20 cellular contexts compared by ENCODE assay signal in genomic region chr5:122699226-122699625, GRCh38.
A peak's percentile ranks its signal among the peaks of the same experiment; 100 is the strongest.
DNase-seq lines count a peak whose midpoint lies in the region; ATAC-seq and TF ChIP-seq lines count a peak whose summit lies in the region.
"Had no signal": no experiment of that assay in that cellular context is flagged by ENCODE, and none has a peak within 500 bp of the region (broad histone marks: within the 10 kb centered on the region; RNA-seq: fewer than 3 reads in every experiment).

No MANE protein-coding gene starts in this region.

- H3K4me3 Mint-ChIP-seq in stimulated activated memory B cell treated with anti-CD40 and anti-IgM and Interleukin-4, amounts not matched to agents 10 μg/mL and 1 μg/mL and 100 μg/mL, for 72 hours = no peak overlapping the region
- H3K4me3 Mint-ChIP-seq: CD4-positive, CD25-positive, alpha-beta regulatory T cell had no signal

- H3K36me3 ChIP-seq in GM23248 (ENCODE audit: low read depth) = no peaks in the 10 kb centered on the region
- no peaks in the 10 kb centered on the region for H3K36me3 ChIP-seq in SK-N-SH (replicated peaks in 1 of 2; ENCODE audit: control insufficient read depth in 1 of 2, insufficient read depth in 2 of 2, low read length in 1 of 2)

- H4K20me1 ChIP-seq in GM23248 (ENCODE audit: insufficient read depth) (no peaks in the 10 kb centered on the region), SK-N-SH (ENCODE audit: insufficient read depth) (no peaks in the 10 kb centered on the region)

- H3K4me2 ChIP-seq in GM23248 (ENCODE audit: unreplicated experiment) (no peak overlapping the region), SK-N-SH (no peak overlapping the region)
- H3K4me2 ChIP-seq: A549 had no signal

- H3K27ac ChIP-seq in GM23248 (no peak overlapping the region), SK-N-SH (ENCODE audit: low read depth in 2 of 2, low read length in 1 of 2) (no peak overlapping the region)
- H3K27ac ChIP-seq: A549 had no signal

- TF ChIP-seq EP300 in SK-N-SH (IDR thresholded peaks at IDR 0.05; ENCODE audit: borderline replicate concordance in 1 of 2, low read depth in 1 of 2, low read length in 1 of 2) = no peak

- no peaks in the 10 kb centered on the region for H3K9me2 ChIP-seq in GM23248 (ENCODE audit: insufficient read depth)
- no peaks in the 10 kb centered on the region for H3K9me2 ChIP-seq in SK-N-SH

- no peaks in the 10 kb centered on the region for H3K27me3 Mint-ChIP-seq in stimulated activated memory B cell treated with anti-CD40 and anti-IgM and Interleukin-4, amounts not matched to agents 10 μg/mL and 1 μg/mL and 100 μg/mL, for 72 hours

- 59 to 67% methylated on average over 3 of the region's 3 CpGs for WGBS in GM23248 (ENCODE audit: low coverage in 1 of 2, low lambda C conversion rate in 2 of 2, missing lambda C conversion rate in 2 of 2), 2 experiments
- 59% methylated on average over 3 of the region's 3 CpGs for WGBS in SK-N-SH (ENCODE audit: low lambda C conversion rate)

- DNase-seq in GM23248 (peak; percentile 26), SK-N-SH (no peak), fibroblast of mammary gland (ENCODE audit: low read depth) (peak; percentile 33), T1000 (lab: John Stamatoyannopoulos, UW) (no peak)
- DNase-seq: CD4-positive, CD25-positive, alpha-beta regulatory T cell; DMS79; GOT3; KG1; NCI-H1105 treated with DMSO at 0.1 percent for 48 hours; NCI-H2029 treated with DMSO at 0.1 percent for 48 hours; NCI-H226; NCI-H510A treated with DMSO at 0.1 percent for 48 hours; NCI-H82; OCI-M1 had no signal

- H3K9me3 ChIP-seq in GM23248 (ENCODE audit: low read depth) = no peaks in the 10 kb centered on the region
- no peaks in the 10 kb centered on the region for H3K9me3 ChIP-seq in SK-N-SH
- H3K9me3 ChIP-seq: A549 had no signal

- H3K4me1 ChIP-seq in GM23248 (ENCODE audit: insufficient read depth) (no peaks in the 10 kb centered on the region), SK-N-SH (ENCODE audit: control insufficient read depth in 1 of 2, insufficient read depth in 2 of 2, low read depth in 1 of 2, low read length in 1 of 2) (no peaks in the 10 kb centered on the region; a peak in 1 of 4 replicates)
- H3K4me1 ChIP-seq: A549 had no signal

- no peak for TF ChIP-seq CTCF in SK-N-SH (IDR thresholded peaks at IDR 0.05)
- no peak for TF ChIP-seq CTCF in fibroblast of mammary gland (conservative IDR thresholded peaks at IDR 0.05; ENCODE audit: control insufficient read depth, insufficient read depth, low read depth, low read length)

- POLR2A ChIA-PET in SK-N-SH (lab: Yijun Ruan, JAX) = no interaction called here

- peak overlapping the region; percentile 91 for H3K27ac Mint-ChIP-seq in stimulated activated memory B cell treated with anti-CD40 and anti-IgM and Interleukin-4, amounts not matched to agents 10 μg/mL and 1 μg/mL and 100 μg/mL, for 72 hours
- H3K27ac Mint-ChIP-seq: CD4-positive, CD25-positive, alpha-beta regulatory T cell had no signal

- no peaks in the 10 kb centered on the region for H3K27me3 ChIP-seq in GM23248 (replicated peaks; ENCODE audit: insufficient read depth)
- no peaks in the 10 kb centered on the region for H3K27me3 ChIP-seq in SK-N-SH (ENCODE audit: insufficient read depth)

- TF ChIP-seq RAD21 in SK-N-SH (IDR thresholded peaks at IDR 0.05; ENCODE audit: low read length) = no peak

- no peaks in the 10 kb centered on the region for H3K79me2 ChIP-seq in GM23248 (ENCODE audit: insufficient read depth)
- H3K79me2 ChIP-seq in SK-N-SH (ENCODE audit: insufficient read depth) = no peaks in the 10 kb centered on the region

- peaks cover 67% of the 10 kb centered on the region for H3K4me1 Mint-ChIP-seq in stimulated activated memory B cell treated with anti-CD40 and anti-IgM and Interleukin-4, amounts not matched to agents 10 μg/mL and 1 μg/mL and 100 μg/mL, for 72 hours
- H3K4me1 Mint-ChIP-seq: CD4-positive, CD25-positive, alpha-beta regulatory T cell had no signal

- no peak overlapping the region for H2AFZ ChIP-seq in GM23248
- peak overlapping the region; percentile 12; the same call in 1 of the 2 replicates for H2AFZ ChIP-seq in SK-N-SH (ENCODE audit: low read depth)

- in situ Hi-C loops in GM23248 (cut with MboI) = no loop called here

- H3K9ac ChIP-seq in GM23248 = no peak overlapping the region
- H3K9ac ChIP-seq in SK-N-SH = no peak overlapping the region

- ATAC-seq in stimulated activated memory B cell treated with anti-CD40 and anti-IgM and Interleukin-4, amounts not matched to agents 10 μg/mL and 1 μg/mL and 100 μg/mL, for 72 hours = no peak
- no peak for ATAC-seq in activated CD4-positive, CD25-positive, alpha-beta regulatory T cell treated with anti-CD3 and anti-CD28 coated beads, Interleukin-2, amount 50 U/mL, for 24 hours
- ATAC-seq in HG02678 (IDR thresholded peaks at IDR 0.05; ENCODE audit: unreplicated experiment) = no peak
- no peak for ATAC-seq in HG02623 (IDR thresholded peaks at IDR 0.05; ENCODE audit: unreplicated experiment)
- ATAC-seq: A549, Right ventricle myocardium inferior had no signal

- H3K4me3 ChIP-seq in GM23248 = no peak overlapping the region
- no peak overlapping the region for H3K4me3 ChIP-seq in SK-N-SH (ENCODE audit: low read depth in 2 of 2, low read length in 1 of 2)
- H3K4me3 ChIP-seq in fibroblast of mammary gland (ENCODE audit: control insufficient read depth, low read depth, low read length) = no peak overlapping the region
- H3K4me3 ChIP-seq: A549 had no signal

- no peaks in the 10 kb centered on the region for H3F3A ChIP-seq in GM23248 (ENCODE audit: insufficient read depth)
- H3F3A ChIP-seq in SK-N-SH (replicated peaks; ENCODE audit: insufficient read depth) = peaks cover 3% of the 10 kb centered on the region

- no peaks in the 10 kb centered on the region for H3K36me3 Mint-ChIP-seq in stimulated activated memory B cell treated with anti-CD40 and anti-IgM and Interleukin-4, amounts not matched to agents 10 μg/mL and 1 μg/mL and 100 μg/mL, for 72 hours
- H3K36me3 Mint-ChIP-seq: CD4-positive, CD25-positive, alpha-beta regulatory T cell had no signal

- H3K9me3 Mint-ChIP-seq in stimulated activated memory B cell treated with anti-CD40 and anti-IgM and Interleukin-4, amounts not matched to agents 10 μg/mL and 1 μg/mL and 100 μg/mL, for 72 hours = no peaks in the 10 kb centered on the region
- H3K9me3 Mint-ChIP-seq: CD4-positive, CD25-positive, alpha-beta regulatory T cell had no signal

- CTCF ChIA-PET in SK-N-SH (lab: Yijun Ruan, JAX) = no interaction called here

TF ChIP-seq in SK-N-SH, 30 proteins besides CTCF, POLR2A, EP300 and RAD21:
- TF ChIP-seq SMC3 (IDR thresholded peaks at IDR 0.05; ENCODE audit: low read depth, low read length) (no peak), TCF12 (IDR thresholded peaks at IDR 0.05) (peak; percentile 36; the same call in 1 of the 2 replicates)

Comparison
In these comparisons a context has a peak if more than half of its experiments do, and no peak if none do; other contexts are left out.
1. DNase-seq: peak in GM23248 (single experiment) and fibroblast of mammary gland (single experiment); none in SK-N-SH (single experiment) and T1000 (single experiment).